ENCODE assay signal across 1 cellular context in the genomic region with DNA sequence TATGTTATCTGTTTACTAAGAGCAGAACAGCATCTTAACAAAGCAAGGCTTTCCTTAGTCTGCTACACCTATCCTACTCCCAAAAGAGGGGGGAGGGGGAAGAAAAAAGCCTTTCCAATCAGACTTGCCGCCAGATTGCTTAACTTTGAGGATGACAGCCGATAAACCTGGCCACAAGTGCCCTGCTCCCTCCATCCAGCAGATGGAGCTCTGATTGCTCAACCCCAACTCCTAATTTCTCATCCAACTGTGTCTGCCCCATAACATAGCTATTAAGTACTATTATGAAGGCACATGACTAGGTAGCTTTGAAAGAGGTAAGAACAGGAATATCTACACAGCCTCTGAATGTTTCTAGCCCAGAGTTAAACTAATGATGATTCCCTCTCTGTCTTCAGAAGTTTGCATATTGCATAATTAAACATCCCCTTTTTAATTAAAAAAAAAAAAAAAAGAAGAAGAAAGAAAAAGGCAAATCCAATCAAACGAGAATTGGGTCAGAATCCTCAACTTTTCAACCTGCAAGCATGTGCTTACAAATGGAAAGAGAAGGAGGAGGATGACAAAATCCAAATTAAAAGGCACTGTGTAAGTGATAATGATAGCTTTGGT.
TF ChIP-seq lines count a peak whose summit lies in the region.

No MANE protein-coding gene starts in this region.

TF ChIP-seq in HepG2, 621 proteins besides CTCF, POLR2A, EP300 and RAD21 (continued from another document):
- TF ChIP-seq ZNF768 (CRISPR knock-in tag; IDR thresholded peaks at IDR 0.05) (no peak), ZNF12 (CRISPR knock-in tag; IDR thresholded peaks at IDR 0.05) (no peak), MEIS2 (CRISPR knock-in tag; IDR thresholded peaks at IDR 0.05) (no peak), STAG1 (CRISPR knock-in tag; IDR thresholded peaks at IDR 0.05) (0 out of 2 replicates have a peak, but pooled peaks have one; percentile 2), BORCS8-MEF2B (CRISPR knock-in tag; IDR thresholded peaks at IDR 0.05) (no peak), PAF1 (CRISPR knock-in tag; IDR thresholded peaks at IDR 0.05) (no peak), CEBPB (IDR thresholded peaks at IDR 0.05; ENCODE audit: borderline replicate concordance, low read depth, low read length) (peak; percentile 80), SMC3 (IDR thresholded peaks at IDR 0.05; ENCODE audit: low read length) (peak; percentile 65), ZC3H13 (CRISPR knock-in tag; IDR thresholded peaks at IDR 0.05) (no peak), GFI1 (CRISPR knock-in tag; IDR thresholded peaks at IDR 0.05; ENCODE audit: borderline replicate concordance) (no peak)
- TF ChIP-seq, protein P1, sequence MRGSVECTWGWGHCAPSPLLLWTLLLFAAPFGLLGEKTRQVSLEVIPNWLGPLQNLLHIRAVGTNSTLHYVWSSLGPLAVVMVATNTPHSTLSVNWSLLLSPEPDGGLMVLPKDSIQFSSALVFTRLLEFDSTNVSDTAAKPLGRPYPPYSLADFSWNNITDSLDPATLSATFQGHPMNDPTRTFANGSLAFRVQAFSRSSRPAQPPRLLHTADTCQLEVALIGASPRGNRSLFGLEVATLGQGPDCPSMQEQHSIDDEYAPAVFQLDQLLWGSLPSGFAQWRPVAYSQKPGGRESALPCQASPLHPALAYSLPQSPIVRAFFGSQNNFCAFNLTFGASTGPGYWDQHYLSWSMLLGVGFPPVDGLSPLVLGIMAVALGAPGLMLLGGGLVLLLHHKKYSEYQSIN (CRISPR knock-in tag; IDR thresholded peaks at IDR 0.05; ENCODE audit: borderline replicate concordance): no peak
- TF ChIP-seq, protein P2, sequence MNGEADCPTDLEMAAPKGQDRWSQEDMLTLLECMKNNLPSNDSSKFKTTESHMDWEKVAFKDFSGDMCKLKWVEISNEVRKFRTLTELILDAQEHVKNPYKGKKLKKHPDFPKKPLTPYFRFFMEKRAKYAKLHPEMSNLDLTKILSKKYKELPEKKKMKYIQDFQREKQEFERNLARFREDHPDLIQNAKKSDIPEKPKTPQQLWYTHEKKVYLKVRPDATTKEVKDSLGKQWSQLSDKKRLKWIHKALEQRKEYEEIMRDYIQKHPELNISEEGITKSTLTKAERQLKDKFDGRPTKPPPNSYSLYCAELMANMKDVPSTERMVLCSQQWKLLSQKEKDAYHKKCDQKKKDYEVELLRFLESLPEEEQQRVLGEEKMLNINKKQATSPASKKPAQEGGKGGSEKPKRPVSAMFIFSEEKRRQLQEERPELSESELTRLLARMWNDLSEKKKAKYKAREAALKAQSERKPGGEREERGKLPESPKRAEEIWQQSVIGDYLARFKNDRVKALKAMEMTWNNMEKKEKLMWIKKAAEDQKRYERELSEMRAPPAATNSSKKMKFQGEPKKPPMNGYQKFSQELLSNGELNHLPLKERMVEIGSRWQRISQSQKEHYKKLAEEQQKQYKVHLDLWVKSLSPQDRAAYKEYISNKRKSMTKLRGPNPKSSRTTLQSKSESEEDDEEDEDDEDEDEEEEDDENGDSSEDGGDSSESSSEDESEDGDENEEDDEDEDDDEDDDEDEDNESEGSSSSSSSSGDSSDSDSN (CRISPR knock-in tag; IDR thresholded peaks at IDR 0.05): no peak
- TF ChIP-seq, protein P3, sequence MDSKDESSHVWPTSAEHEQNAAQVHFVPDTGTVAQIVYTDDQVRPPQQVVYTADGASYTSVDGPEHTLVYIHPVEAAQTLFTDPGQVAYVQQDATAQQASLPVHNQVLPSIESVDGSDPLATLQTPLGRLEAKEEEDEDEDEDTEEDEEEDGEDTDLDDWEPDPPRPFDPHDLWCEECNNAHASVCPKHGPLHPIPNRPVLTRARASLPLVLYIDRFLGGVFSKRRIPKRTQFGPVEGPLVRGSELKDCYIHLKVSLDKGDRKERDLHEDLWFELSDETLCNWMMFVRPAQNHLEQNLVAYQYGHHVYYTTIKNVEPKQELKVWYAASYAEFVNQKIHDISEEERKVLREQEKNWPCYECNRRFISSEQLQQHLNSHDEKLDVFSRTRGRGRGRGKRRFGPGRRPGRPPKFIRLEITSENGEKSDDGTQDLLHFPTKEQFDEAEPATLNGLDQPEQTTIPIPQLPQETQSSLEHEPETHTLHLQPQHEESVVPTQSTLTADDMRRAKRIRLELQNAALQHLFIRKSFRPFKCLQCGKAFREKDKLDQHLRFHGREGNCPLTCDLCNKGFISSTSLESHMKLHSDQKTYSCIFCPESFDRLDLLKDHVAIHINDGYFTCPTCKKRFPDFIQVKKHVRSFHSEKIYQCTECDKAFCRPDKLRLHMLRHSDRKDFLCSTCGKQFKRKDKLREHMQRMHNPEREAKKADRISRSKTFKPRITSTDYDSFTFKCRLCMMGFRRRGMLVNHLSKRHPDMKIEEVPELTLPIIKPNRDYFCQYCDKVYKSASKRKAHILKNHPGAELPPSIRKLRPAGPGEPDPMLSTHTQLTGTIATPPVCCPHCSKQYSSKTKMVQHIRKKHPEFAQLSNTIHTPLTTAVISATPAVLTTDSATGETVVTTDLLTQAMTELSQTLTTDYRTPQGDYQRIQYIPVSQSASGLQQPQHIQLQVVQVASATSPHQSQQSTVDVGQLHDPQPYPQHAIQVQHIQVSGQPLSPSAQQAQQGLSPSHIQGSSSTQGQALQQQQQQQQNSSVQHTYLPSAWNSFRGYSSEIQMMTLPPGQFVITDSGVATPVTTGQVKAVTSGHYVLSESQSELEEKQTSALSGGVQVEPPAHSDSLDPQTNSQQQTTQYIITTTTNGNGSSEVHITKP (CRISPR knock-in tag; IDR thresholded peaks at IDR 0.05; ENCODE audit: low read depth): no peak
TF ChIP-seq in HepG2: peak in this region for 5.
